1 cellular context compared by ENCODE assay signal in the genomic region with DNA sequence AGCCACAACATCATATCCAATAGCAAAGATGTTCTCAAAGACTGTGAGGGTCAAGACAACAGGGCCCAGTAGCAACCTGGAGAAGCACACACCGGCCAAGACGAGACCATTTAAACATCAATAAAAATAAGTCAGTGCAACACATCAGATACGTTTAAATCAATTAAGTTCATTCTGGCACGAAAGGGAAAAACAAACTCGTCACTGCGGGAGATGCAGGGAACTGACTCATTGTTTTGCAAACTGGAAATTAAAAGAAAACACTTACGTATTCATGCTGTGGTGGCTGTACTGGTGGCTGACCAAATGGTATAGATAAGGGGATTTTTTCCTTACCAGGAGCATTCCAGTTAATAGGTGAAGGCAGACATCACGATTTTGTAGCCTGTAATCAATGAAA.
A peak's percentile ranks its signal among the peaks of the same experiment; 100 is the strongest.
TF ChIP-seq lines count a peak whose summit lies in the region.

No MANE protein-coding gene starts in this region.

TF ChIP-seq in HEK293, 187 proteins besides CTCF, POLR2A, EP300 and RAD21 (continued from another document):
- no peak for TF ChIP-seq ZNF701 (tag by site-specific recombination; IDR thresholded peaks at IDR 0.05)
- TF ChIP-seq, protein P1, sequence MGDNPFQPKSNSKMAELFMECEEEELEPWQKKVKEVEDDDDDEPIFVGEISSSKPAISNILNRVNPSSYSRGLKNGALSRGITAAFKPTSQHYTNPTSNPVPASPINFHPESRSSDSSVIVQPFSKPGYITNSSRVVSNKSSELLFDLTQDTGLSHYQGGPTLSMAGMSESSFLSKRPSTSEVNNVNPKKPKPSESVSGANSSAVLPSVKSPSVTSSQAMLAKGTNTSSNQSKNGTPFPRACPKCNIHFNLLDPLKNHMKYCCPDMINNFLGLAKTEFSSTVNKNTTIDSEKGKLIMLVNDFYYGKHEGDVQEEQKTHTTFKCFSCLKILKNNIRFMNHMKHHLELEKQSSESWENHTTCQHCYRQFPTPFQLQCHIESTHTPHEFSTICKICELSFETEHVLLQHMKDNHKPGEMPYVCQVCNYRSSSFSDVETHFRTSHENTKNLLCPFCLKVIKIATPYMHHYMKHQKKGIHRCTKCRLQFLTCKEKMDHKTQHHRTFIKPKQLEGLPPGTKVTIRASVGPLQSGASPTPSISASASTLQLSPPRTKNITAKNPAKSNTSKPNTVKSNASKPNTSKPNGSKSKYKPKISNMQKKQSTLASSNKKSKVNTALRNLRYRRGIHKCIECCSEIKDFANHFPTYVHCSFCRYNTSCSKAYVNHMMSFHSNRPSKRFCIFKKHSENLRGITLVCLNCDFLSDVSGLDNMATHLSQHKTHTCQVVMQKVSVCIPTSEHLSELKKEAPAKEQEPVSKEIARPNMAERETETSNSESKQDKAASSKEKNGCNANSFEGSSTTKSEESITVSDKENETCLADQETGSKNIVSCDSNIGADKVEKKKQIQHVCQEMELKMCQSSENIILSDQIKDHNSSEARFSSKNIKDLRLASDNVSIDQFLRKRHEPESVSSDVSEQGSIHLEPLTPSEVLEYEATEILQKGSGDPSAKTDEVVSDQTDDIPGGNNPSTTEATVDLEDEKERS (tag by site-specific recombination; IDR thresholded peaks at IDR 0.05) = no peak
- no peak for TF ChIP-seq REPIN1 (tag by site-specific recombination; IDR thresholded peaks at IDR 0.05; ENCODE audit: low read depth)
- TF ChIP-seq ZBTB48 (tag by site-specific recombination; IDR thresholded peaks at IDR 0.05) = no peak
- no peak for TF ChIP-seq ZNF529 (tag by site-specific recombination; IDR thresholded peaks at IDR 0.05; ENCODE audit: insufficient replicate concordance)
- peak; percentile 54 for TF ChIP-seq ZEB2 (tag by site-specific recombination; IDR thresholded peaks at IDR 0.05)
- TF ChIP-seq, protein P2, sequence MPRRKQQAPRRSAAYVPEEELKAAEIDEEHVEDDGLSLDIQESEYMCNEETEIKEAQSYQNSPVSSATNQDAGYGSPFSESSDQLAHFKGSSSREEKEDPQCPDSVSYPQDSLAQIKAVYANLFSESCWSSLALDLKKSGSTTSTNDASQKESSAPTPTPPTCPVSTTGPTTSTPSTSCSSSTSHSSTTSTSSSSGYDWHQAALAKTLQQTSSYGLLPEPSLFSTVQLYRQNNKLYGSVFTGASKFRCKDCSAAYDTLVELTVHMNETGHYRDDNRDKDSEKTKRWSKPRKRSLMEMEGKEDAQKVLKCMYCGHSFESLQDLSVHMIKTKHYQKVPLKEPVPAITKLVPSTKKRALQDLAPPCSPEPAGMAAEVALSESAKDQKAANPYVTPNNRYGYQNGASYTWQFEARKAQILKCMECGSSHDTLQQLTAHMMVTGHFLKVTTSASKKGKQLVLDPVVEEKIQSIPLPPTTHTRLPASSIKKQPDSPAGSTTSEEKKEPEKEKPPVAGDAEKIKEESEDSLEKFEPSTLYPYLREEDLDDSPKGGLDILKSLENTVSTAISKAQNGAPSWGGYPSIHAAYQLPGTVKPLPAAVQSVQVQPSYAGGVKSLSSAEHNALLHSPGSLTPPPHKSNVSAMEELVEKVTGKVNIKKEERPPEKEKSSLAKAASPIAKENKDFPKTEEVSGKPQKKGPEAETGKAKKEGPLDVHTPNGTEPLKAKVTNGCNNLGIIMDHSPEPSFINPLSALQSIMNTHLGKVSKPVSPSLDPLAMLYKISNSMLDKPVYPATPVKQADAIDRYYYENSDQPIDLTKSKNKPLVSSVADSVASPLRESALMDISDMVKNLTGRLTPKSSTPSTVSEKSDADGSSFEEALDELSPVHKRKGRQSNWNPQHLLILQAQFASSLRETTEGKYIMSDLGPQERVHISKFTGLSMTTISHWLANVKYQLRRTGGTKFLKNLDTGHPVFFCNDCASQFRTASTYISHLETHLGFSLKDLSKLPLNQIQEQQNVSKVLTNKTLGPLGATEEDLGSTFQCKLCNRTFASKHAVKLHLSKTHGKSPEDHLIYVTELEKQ (tag by site-specific recombination; IDR thresholded peaks at IDR 0.05; ENCODE audit: borderline replicate concordance) = no peak
- TF ChIP-seq ZNF707 (tag by site-specific recombination; IDR thresholded peaks at IDR 0.05) = no peak
- TF ChIP-seq ZNF157 (tag by site-specific recombination; IDR thresholded peaks at IDR 0.05) = no peak
- TF ChIP-seq ZNF585B (tag by site-specific recombination; IDR thresholded peaks at IDR 0.05) = no peak
- TF ChIP-seq ZNF148 (tag by site-specific recombination; IDR thresholded peaks at IDR 0.05; ENCODE audit: borderline replicate concordance) = no peak
- TF ChIP-seq SETDB1 (IDR thresholded peaks at IDR 0.05; ENCODE audit: insufficient read length, low read length) = no peak
- TF ChIP-seq ZBTB1 (tag by site-specific recombination; IDR thresholded peaks at IDR 0.05) = no peak
- no peak for TF ChIP-seq ZBTB26 (tag by site-specific recombination; optimal IDR thresholded peaks at IDR 0.05)
- TF ChIP-seq GLI4 (tag by site-specific recombination; IDR thresholded peaks at IDR 0.05) = no peak
- no peak for TF ChIP-seq ZNF202 (tag by site-specific recombination; IDR thresholded peaks at IDR 0.05; ENCODE audit: borderline replicate concordance)
- TF ChIP-seq ZNF423 (tag by site-specific recombination; IDR thresholded peaks at IDR 0.05) = no peak
- TF ChIP-seq ZSCAN23 (tag by site-specific recombination; IDR thresholded peaks at IDR 0.05) = no peak
- TF ChIP-seq ZNF23 (tag by site-specific recombination; IDR thresholded peaks at IDR 0.05; ENCODE audit: borderline replicate concordance) = no peak
- TF ChIP-seq ZNF354C (tag by site-specific recombination; IDR thresholded peaks at IDR 0.05; ENCODE audit: borderline replicate concordance, low read depth) = no peak
- TF ChIP-seq REST (tag by site-specific recombination; IDR thresholded peaks at IDR 0.05) = no peak
- TF ChIP-seq YY2 (tag by site-specific recombination; IDR thresholded peaks at IDR 0.05) = no peak
- no peak for TF ChIP-seq ZNF548 (tag by site-specific recombination; IDR thresholded peaks at IDR 0.05)
- TF ChIP-seq SCRT2 (tag by site-specific recombination; IDR thresholded peaks at IDR 0.05) = no peak
- TF ChIP-seq ZNF785 (tag by site-specific recombination; IDR thresholded peaks at IDR 0.05) = no peak
